Comparison of ENCODE assay signal across 8 cellular contexts in genomic region chr19:47363758-47364529, GRCh38. TPM values are rescaled to one million over a fixed set of nuclear protein-coding genes. Genes with fewer than 3 reads are reported as not detected.
DNase-seq lines count a peak whose midpoint lies in the region; TF ChIP-seq lines count a peak whose summit lies in the region.
"Had no signal": no experiment of that assay in that cellular context is flagged by ENCODE, and none has a peak within 500 bp of the region (broad histone marks: within the 10 kb centered on the region; RNA-seq: fewer than 3 reads in every experiment).

No MANE protein-coding gene starts in this region.

- TF ChIP-seq CTCF in cardiac fibroblast (IDR thresholded peaks at IDR 0.05; ENCODE audit: low read depth, low read length): no peak

- H3K4me3 ChIP-seq in cardiac fibroblast (replicated peaks in 1 of 2; ENCODE audit: low read depth in 2 of 2, low read length in 2 of 2): no peak overlapping the region

- peak; percentile 24 for DNase-seq in DMS53 (lab: John Stamatoyannopoulos, UW)
- no peak for DNase-seq in DMS53 treated with DMSO at 0.1 percent for 48 hours (lab: John Stamatoyannopoulos, UW; ENCODE audit: unreplicated experiment)
- peak; percentile 42 to 84 for DNase-seq in cardiac fibroblast (ENCODE audit: low read depth in 2 of 2)
- peak; percentile 54 for DNase-seq in renal cortical epithelial cell (ENCODE audit: low read depth)
- DNase-seq in activated effector memory CD4-positive, alpha-beta T cell treated with anti-CD3 and anti-CD28 coated beads, Interleukin-2, amount 50 U/mL, for 16 hours: no peak
- DNase-seq in NCI-H1436 treated with DMSO at 0.1 percent for 48 hours (lab: John Stamatoyannopoulos, UW): no peak
- DNase-seq: activated CD4-positive, alpha-beta T cell treated with anti-CD3 and anti-CD28 coated beads for 48 hours had no signal

RNA-seq across cellular contexts. Expression of gene DHX34, which starts 14.8 kb away (rescaled TPM):
- 7.1 and 13.4 TPM in 2 replicates for total RNA-seq in renal cortical epithelial cell

RNA-seq across cellular contexts. Expression of gene C5AR2, which starts 32.0 kb away (rescaled TPM):
- 0.30 TPM in 1 of 2 replicates, not detected in the other for total RNA-seq in renal cortical epithelial cell

RNA-seq across cellular contexts. Expression of gene C5AR1, which starts 54.3 kb away (rescaled TPM):
- 0.80 TPM in 1 of 2 replicates, not detected in the other for total RNA-seq in renal cortical epithelial cell

RNA-seq across cellular contexts. Expression of gene MEIS3, which starts 55.4 kb away (rescaled TPM):
- total RNA-seq in renal cortical epithelial cell: 3.6 and 9.1 TPM in 2 replicates
- total RNA-seq: mononuclear cell had no signal

Comparison
In these comparisons a context has a peak if more than half of its experiments do, and no peak if none do; other contexts are left out.
1. DNase-seq: peak in DMS53 (single experiment), cardiac fibroblast (2 of 2) and renal cortical epithelial cell (single experiment); none in DMS53 treated with DMSO at 0.1 percent for 48 hours (single experiment), activated effector memory CD4-positive, alpha-beta T cell treated with anti-CD3 and anti-CD28 coated beads, Interleukin-2, amount 50 U/mL, for 16 hours (single experiment) and NCI-H1436 treated with DMSO at 0.1 percent for 48 hours (single experiment).